ENCODE assay signal across 15 cellular contexts in genomic region chr3:98735761-98736269, GRCh38. TPM values are rescaled to one million over a fixed set of nuclear protein-coding genes. Genes with fewer than 3 reads are reported as not detected.
DNase-seq lines count a peak whose midpoint lies in the region; ATAC-seq, FAIRE-seq and TF ChIP-seq lines count a peak whose summit lies in the region.
"Had no signal": no experiment of that assay in that cellular context is flagged by ENCODE, and none has a peak within 500 bp of the region (broad histone marks: within the 10 kb centered on the region; RNA-seq: fewer than 3 reads in every experiment).

No MANE protein-coding gene starts in this region.

- no peaks in the 10 kb centered on the region for H3K9me3 Mint-ChIP-seq in astrocyte (ENCODE audit: unreplicated experiment)

- ATAC-seq in GM21717 (IDR thresholded peaks at IDR 0.05; ENCODE audit: unreplicated experiment) (no peak), left lobe of liver (no peak)

- H2AFZ ChIP-seq in KMS-11 (ENCODE audit: low read depth): no peak overlapping the region
- no peak overlapping the region for H2AFZ ChIP-seq in astrocyte (ENCODE audit: low read depth, low read length)

- H3K4me3 ChIP-seq in BE2C (ENCODE audit: low read depth, low read length): peak overlapping the region; percentile 98
- no peak overlapping the region for H3K4me3 ChIP-seq in KMS-11 (IDR thresholded peaks at IDR 0.05; ENCODE audit: insufficient read depth, low read depth, low read length)
- H3K4me3 ChIP-seq in astrocyte (ENCODE audit: insufficient read depth, low read depth, low read length): no peak overlapping the region
- H3K4me3 ChIP-seq in brain microvascular endothelial cell (ENCODE audit: low read depth, low read length): no peak overlapping the region
- H3K4me3 ChIP-seq: SJSA1 had no signal

- peaks cover 35% of the 10 kb centered on the region for H3K4me1 Mint-ChIP-seq in astrocyte (ENCODE audit: low read depth, unreplicated experiment)

- H4K20me1 ChIP-seq in KMS-11 (ENCODE audit: insufficient read depth) (no peaks in the 10 kb centered on the region), astrocyte (ENCODE audit: insufficient read depth, low read length) (no peaks in the 10 kb centered on the region)

- H3K9me3 ChIP-seq in BE2C: no peaks in the 10 kb centered on the region
- H3K9me3 ChIP-seq in astrocyte (ENCODE audit: insufficient read depth, low read depth, low read length): no peaks in the 10 kb centered on the region
- H3K9me3 ChIP-seq: SJSA1 had no signal

- no peak overlapping the region for H3K4me3 Mint-ChIP-seq in astrocyte (ENCODE audit: unreplicated experiment)

- TF ChIP-seq CTCF in BE2C (IDR thresholded peaks at IDR 0.05; ENCODE audit: low read depth, low read length) (no peak), KMS-11 (conservative IDR thresholded peaks at IDR 0.05; ENCODE audit: low read depth, low read length) (no peak), astrocyte (IDR thresholded peaks at IDR 0.05; ENCODE audit: insufficient read depth, low read depth, low read length) (no peak), brain microvascular endothelial cell (IDR thresholded peaks at IDR 0.05; ENCODE audit: low read depth, low read length, missing control alignments) (no peak)

- DNase-seq in BE2C: no peak
- peak; percentile 4 for DNase-seq in astrocyte (ENCODE audit: low read depth)
- DNase-seq in kidney tubule cell (ENCODE audit: low spot score): peak; percentile 43
- no peak for DNase-seq in stimulated activated CD4-positive, alpha-beta T cell treated with anti-CD3 and anti-CD28 coated beads, Interleukin-4, amount 100 ng/mL, for 4 hours
- DNase-seq in brain microvascular endothelial cell: no peak
- DNase-seq in left lobe of liver (ENCODE audit: low spot score): no peak
- DNase-seq: DMS53, Karpas-422, NCI-H1417 treated with DMSO at 0.1 percent for 48 hours, NCI-H2029, NCI-H524 had no signal

- no peaks in the 10 kb centered on the region for H3K27me3 Mint-ChIP-seq in astrocyte (ENCODE audit: low read depth, unreplicated experiment)

- peak overlapping the region; percentile 69 for H3K4me2 ChIP-seq in KMS-11
- H3K4me2 ChIP-seq in astrocyte (ENCODE audit: low read length): no peak overlapping the region

- H3K27me3 ChIP-seq in BE2C: no peaks in the 10 kb centered on the region
- no peaks in the 10 kb centered on the region for H3K27me3 ChIP-seq in KMS-11 (ENCODE audit: insufficient read depth, low read depth)
- no peaks in the 10 kb centered on the region for H3K27me3 ChIP-seq in astrocyte (ENCODE audit: insufficient read depth, low read length)
- no peaks in the 10 kb centered on the region for H3K27me3 ChIP-seq in brain microvascular endothelial cell (replicated peaks)

- in situ Hi-C loops in brain microvascular endothelial cell (cut with HindIII; ENCODE audit: low pct_ligation_motif_present, low sequenced_read_pairs): no loop called here

- H3K27ac ChIP-seq in KMS-11: no peak overlapping the region
- H3K27ac ChIP-seq in astrocyte (ENCODE audit: low read depth, low read length): no peak overlapping the region
- no peak overlapping the region for H3K27ac ChIP-seq in brain microvascular endothelial cell
- H3K27ac ChIP-seq: SJSA1 had no signal

- H3K9ac ChIP-seq in KMS-11 (no peak overlapping the region), astrocyte (ENCODE audit: low read length) (no peak overlapping the region)

- FAIRE-seq in astrocyte (lab: Jason Lieb, UNC): no peak
- FAIRE-seq: H54 had no signal

- H3K27ac Mint-ChIP-seq in astrocyte (ENCODE audit: unreplicated experiment): peak overlapping the region; percentile 31

- H3K4me1 ChIP-seq in BE2C (peaks cover 26% of the 10 kb centered on the region), KMS-11 (ENCODE audit: low read depth, poor library complexity, severe bottlenecking) (peaks cover 75% of the 10 kb centered on the region), astrocyte (ENCODE audit: insufficient read depth, low read length) (peaks cover 4% of the 10 kb centered on the region)

- H3K36me3 ChIP-seq in BE2C (peaks cover 17% of the 10 kb centered on the region), KMS-11 (ENCODE audit: insufficient read depth) (no peaks in the 10 kb centered on the region), astrocyte (ENCODE audit: insufficient read depth, low read length) (no peaks in the 10 kb centered on the region), brain microvascular endothelial cell (replicated peaks) (no peaks in the 10 kb centered on the region)
- H3K36me3 ChIP-seq: SJSA1 had no signal

- H3K36me3 Mint-ChIP-seq in astrocyte (ENCODE audit: low read depth, unreplicated experiment): peaks cover 2% of the 10 kb centered on the region

- peaks cover 92% of the 10 kb centered on the region for H3K79me2 ChIP-seq in KMS-11 (ENCODE audit: insufficient read depth, low read depth)
- H3K79me2 ChIP-seq in astrocyte (ENCODE audit: insufficient read depth, low read length): peaks cover 2% of the 10 kb centered on the region

RNA-seq across cellular contexts. Expression of gene ST3GAL6, which starts 27.3 kb away (rescaled TPM):
- polyA plus RNA-seq in BE2C (2012; ENCODE audit: insufficient read depth, insufficient read length, low read depth): 59.5 TPM
- total RNA-seq in astrocyte: 4.4 and 4.8 TPM in 2 replicates
- 41.8 TPM for total RNA-seq in left lobe of liver
- total RNA-seq: SJSA1 had no signal

Comparison
In these comparisons a context has a peak if more than half of its experiments do, and no peak if none do; other contexts are left out.
1. DNase-seq: peak in astrocyte (single experiment) and kidney tubule cell (single experiment); none in BE2C (single experiment), stimulated activated CD4-positive, alpha-beta T cell treated with anti-CD3 and anti-CD28 coated beads, Interleukin-4, amount 100 ng/mL, for 4 hours (0 of 2), brain microvascular endothelial cell (single experiment) and left lobe of liver (single experiment).